In genomic region chr9:110106698-110107097, GRCh38 we compare ENCODE assay signal across 1 cellular context.
TF ChIP-seq lines count a peak whose summit lies in the region.

No MANE protein-coding gene starts in this region.

TF ChIP-seq in IMR-90, 13 proteins besides CTCF, POLR2A, EP300 and RAD21:
- TF ChIP-seq CEBPB (IDR thresholded peaks at IDR 0.05; ENCODE audit: low read depth, low read length) (no peak), NFE2L2 (IDR thresholded peaks at IDR 0.05; ENCODE audit: low read depth, low read length) (no peak), MAFK (IDR thresholded peaks at IDR 0.05; ENCODE audit: low read depth, low read length) (no peak), MXI1 (IDR thresholded peaks at IDR 0.05; ENCODE audit: borderline replicate concordance, low read depth, low read length) (no peak), RCOR1 (IDR thresholded peaks at IDR 0.05; ENCODE audit: insufficient replicate concordance, low read length) (no peak), CHD1 (IDR thresholded peaks at IDR 0.05; ENCODE audit: low read depth, low read length) (no peak), RFX5 (IDR thresholded peaks at IDR 0.05; ENCODE audit: low read depth, low read length) (no peak), ELK1 (IDR thresholded peaks at IDR 0.05; ENCODE audit: borderline replicate concordance, low read depth, low read length) (no peak), MAZ (IDR thresholded peaks at IDR 0.05; ENCODE audit: borderline replicate concordance, low read depth, low read length) (no peak), FOS (IDR thresholded peaks at IDR 0.05; ENCODE audit: low read depth, low read length) (no peak), SMC3 (IDR thresholded peaks at IDR 0.05; ENCODE audit: low read depth, low read length) (no peak), BHLHE40 (IDR thresholded peaks at IDR 0.05; ENCODE audit: low read depth, low read length) (no peak), USF2 (IDR thresholded peaks at IDR 0.05; ENCODE audit: low read depth, low read length) (no peak)
